Comparison of ENCODE assay signal across 16 cellular contexts in genomic region chr1:50841791-50842387, GRCh38.
DNase-seq lines count a peak whose midpoint lies in the region; ATAC-seq, FAIRE-seq and TF ChIP-seq lines count a peak whose summit lies in the region.
"Had no signal": no experiment of that assay in that cellular context is flagged by ENCODE, and none has a peak within 500 bp of the region (broad histone marks: within the 10 kb centered on the region; RNA-seq: fewer than 3 reads in every experiment).

No MANE protein-coding gene starts in this region.

- H4K20me1 ChIP-seq in endothelial cell of umbilical vein (replicated peaks; ENCODE audit: control insufficient read depth, extremely low read depth, insufficient read depth, low read length), result no peaks in the 10 kb centered on the region

- no peak overlapping the region for H3K4me3 ChIP-seq in AG10803 (ENCODE audit: low read length)
- no peak overlapping the region for H3K4me3 ChIP-seq in endothelial cell of umbilical vein (replicated peaks in 1 of 3; ENCODE audit: insufficient read depth in 1 of 3, low read depth in 1 of 3, low read length in 3 of 3)
- H3K4me3 ChIP-seq: breast epithelium, SJCRH30, skin epidermis, upper lobe of left lung had no signal

- no peaks in the 10 kb centered on the region for H3K9me3 ChIP-seq in endothelial cell of umbilical vein (replicated peaks; ENCODE audit: control insufficient read depth, insufficient read depth, low read length)
- H3K9me3 ChIP-seq: breast epithelium, upper lobe of left lung had no signal

- DNase-seq in AG10803 (ENCODE audit: low read depth), result peak; percentile 80
- DNase-seq in endothelial cell of umbilical vein (ENCODE audit: low read depth, low spot score), result peak; percentile 56
- DNase-seq in mesothelial cell of epicardium (ENCODE audit: low spot score in 2 of 2, unreplicated experiment in 2 of 2), result no peak
- no peak for DNase-seq in RPMI8226
- no peak for DNase-seq in NCI-H2029 treated with DMSO at 0.1 percent for 48 hours (lab: John Stamatoyannopoulos, UW)
- no peak for DNase-seq in retina
- DNase-seq in mucosa of gallbladder (ENCODE audit: low spot score), result no peak
- DNase-seq: activated B cell treated with CpG ODN at 0.5 μM for 24 hours; activated T-cell treated with anti-CD3 and anti-CD28 coated beads, Interleukin-2, amount 50 U/mL, for 24 hours; mammary epithelial cell; NCI-H446; SJCRH30; upper lobe of left lung had no signal

- FAIRE-seq in endothelial cell of umbilical vein (lab: Jason Lieb, UNC), result no peak

- no TSS peak for BruUV-seq in endothelial cell of umbilical vein (replicated peaks; lab: Mats Ljungman, UMichigan)

- no peak overlapping the region for H2AFZ ChIP-seq in endothelial cell of umbilical vein (ENCODE audit: low read depth, low read length)

- peaks cover 5% of the 10 kb centered on the region for H3K9me3 Mint-ChIP-seq in mesothelial cell of epicardium
- H3K9me3 Mint-ChIP-seq: activated B cell treated with CpG ODN at 0.5 μM for 24 hours; activated T-cell treated with anti-CD3 and anti-CD28 coated beads, Interleukin-2, amount 50 U/mL, for 24 hours had no signal

- POLR2A ChIA-PET in endothelial cell of umbilical vein (lab: Charles Lee), result no interaction called here

- no peak overlapping the region for H3K9ac ChIP-seq in endothelial cell of umbilical vein (replicated peaks; ENCODE audit: extremely low read depth, insufficient read depth, low read length)

- H3K36me3 ChIP-seq in endothelial cell of umbilical vein (ENCODE audit: control insufficient read depth in 2 of 2, extremely low read depth in 1 of 2, insufficient read depth in 2 of 2, low read length in 2 of 2), result no peaks in the 10 kb centered on the region
- H3K36me3 ChIP-seq: breast epithelium, SJCRH30, upper lobe of left lung had no signal

- CTCF ChIA-PET in endothelial cell of umbilical vein (lab: Charles Lee), result interaction anchor here (0.9 to 1.3 kb wide), 3 partner anchors 10 to 138 kb away, joined by 3 read pairs; no protein-coding TSS in a partner anchor

- no peak overlapping the region for H3K4me2 ChIP-seq in endothelial cell of umbilical vein (ENCODE audit: insufficient read depth, low read length)

- H3K27ac ChIP-seq in endothelial cell of umbilical vein (ENCODE audit: insufficient read depth, low read depth, low read length), result no peak overlapping the region
- H3K27ac ChIP-seq: breast epithelium, SJCRH30, upper lobe of left lung had no signal

- ATAC-seq in HG03432 (IDR thresholded peaks at IDR 0.05; ENCODE audit: unreplicated experiment), result peak; percentile 45

- no peaks in the 10 kb centered on the region for H3K27me3 Mint-ChIP-seq in mesothelial cell of epicardium (ENCODE audit: low read depth)
- H3K27me3 Mint-ChIP-seq: activated B cell treated with CpG ODN at 0.5 μM for 24 hours; activated T-cell treated with anti-CD3 and anti-CD28 coated beads, Interleukin-2, amount 50 U/mL, for 24 hours had no signal

- TF ChIP-seq CTCF in AG10803 (conservative IDR thresholded peaks at IDR 0.05; ENCODE audit: low read length), result no peak
- no peak for TF ChIP-seq CTCF in endothelial cell of umbilical vein (IDR thresholded peaks at IDR 0.05; ENCODE audit: extremely low read depth in 1 of 2, insufficient read depth in 1 of 2, low read depth in 1 of 2, low read length in 2 of 2)
- TF ChIP-seq CTCF in mesothelial cell of epicardium (IDR thresholded peaks at IDR 0.05; ENCODE audit: unreplicated experiment), result no peak

- peaks cover 12% of the 10 kb centered on the region for H3K79me2 ChIP-seq in endothelial cell of umbilical vein (ENCODE audit: control insufficient read depth, insufficient read depth, low read length)

- no peaks in the 10 kb centered on the region for H3K27me3 ChIP-seq in endothelial cell of umbilical vein (ENCODE audit: control insufficient read depth in 2 of 2, insufficient read depth in 2 of 2, low read length in 2 of 2)
- H3K27me3 ChIP-seq: breast epithelium, SJCRH30, upper lobe of left lung had no signal

- dilution Hi-C loops in endothelial cell of umbilical vein (cut with MboI; ENCODE audit: extremely low pct_ligation_motif_present, low sequenced_read_pairs), result no loop called here

- H3K4me1 Mint-ChIP-seq in mesothelial cell of epicardium, result no peaks in the 10 kb centered on the region
- H3K4me1 Mint-ChIP-seq: activated B cell treated with CpG ODN at 0.5 μM for 24 hours had no signal

- no peak overlapping the region for H3K4me3 Mint-ChIP-seq in mesothelial cell of epicardium
- H3K4me3 Mint-ChIP-seq: activated B cell treated with CpG ODN at 0.5 μM for 24 hours; activated T-cell treated with anti-CD3 and anti-CD28 coated beads, Interleukin-2, amount 50 U/mL, for 24 hours had no signal

- peak overlapping the region; percentile 19 for H3K27ac Mint-ChIP-seq in mesothelial cell of epicardium
- H3K27ac Mint-ChIP-seq: activated B cell treated with CpG ODN at 0.5 μM for 24 hours; activated T-cell treated with anti-CD3 and anti-CD28 coated beads, Interleukin-2, amount 50 U/mL, for 24 hours had no signal

- peaks cover 3% of the 10 kb centered on the region for H3K36me3 Mint-ChIP-seq in mesothelial cell of epicardium

- H3K4me1 ChIP-seq in endothelial cell of umbilical vein (ENCODE audit: control insufficient read depth, extremely low read depth, insufficient read depth, low read length), result no peaks in the 10 kb centered on the region
- H3K4me1 ChIP-seq: breast epithelium, SJCRH30, upper lobe of left lung had no signal

- intact Hi-C loops in endothelial cell of umbilical vein (cut with micrococcal nuclease), result no loop called here

- no peak for TF ChIP-seq POLR2A in endothelial cell of umbilical vein (IDR thresholded peaks at IDR 0.05; ENCODE audit: low read depth, low read length)

- H3K9me1 ChIP-seq in endothelial cell of umbilical vein (replicated peaks; ENCODE audit: control insufficient read depth, extremely low read depth, insufficient read depth, low read length), result peaks cover 2% of the 10 kb centered on the region

TF ChIP-seq in endothelial cell of umbilical vein, 7 proteins besides CTCF, POLR2A, EP300 and RAD21:
- TF ChIP-seq GATA2 (IDR thresholded peaks at IDR 0.05; ENCODE audit: insufficient read depth, insufficient read length, low read depth, low read length) (no peak), FOS (IDR thresholded peaks at IDR 0.05; ENCODE audit: borderline replicate concordance, insufficient read depth, low read length) (no peak), MYC (IDR thresholded peaks at IDR 0.05; ENCODE audit: low read depth, low read length) (no peak), POLR2AphosphoS5 (IDR thresholded peaks at IDR 0.05; ENCODE audit: insufficient read depth, low read depth, low read length) (no peak), MAX (IDR thresholded peaks at IDR 0.05; ENCODE audit: insufficient read depth, insufficient read length) (no peak)
TF ChIP-seq in endothelial cell of umbilical vein: peak in this region for 0.

Comparison
In these comparisons a context has a peak if more than half of its experiments do, and no peak if none do; other contexts are left out.
1. DNase-seq: peak in AG10803 (single experiment) and endothelial cell of umbilical vein (single experiment); none in mesothelial cell of epicardium (0 of 2), RPMI8226 (single experiment), NCI-H2029 treated with DMSO at 0.1 percent for 48 hours (single experiment), retina (single experiment) and mucosa of gallbladder (single experiment).